8 cellular contexts compared by ENCODE assay signal in genomic region chr12:51424662-51425539, GRCh38. TPM values are rescaled to one million over a fixed set of nuclear protein-coding genes. Genes with fewer than 3 reads are reported as not detected.
DNase-seq lines count a peak whose midpoint lies in the region; ATAC-seq, FAIRE-seq and TF ChIP-seq lines count a peak whose summit lies in the region.

Gene SLC4A8, plus strand, starts transcription at chr12:51424831. Its CDS starts 157 bp downstream, at chr12:51424988.

- H3K79me2 ChIP-seq in OCI-LY1 (ENCODE audit: insufficient read depth, low read length), result no peaks in the 10 kb centered on the region

- H3K9me3 ChIP-seq in OCI-LY1 (ENCODE audit: low read length) (no peaks in the 10 kb centered on the region), esophagus (ENCODE audit: control insufficient read depth in 2 of 2, insufficient read depth in 1 of 2, low read depth in 1 of 2, low read length in 1 of 2) (no peaks in the 10 kb centered on the region), mucosa of rectum (ENCODE audit: control insufficient read depth in 2 of 2, low read length in 2 of 2) (no peaks in the 10 kb centered on the region)

- no peaks in the 10 kb centered on the region for H4K20me1 ChIP-seq in OCI-LY1 (ENCODE audit: insufficient read depth, low read length)

- no peaks in the 10 kb centered on the region for H3K36me3 ChIP-seq in OCI-LY1 (ENCODE audit: insufficient read depth, low read length)
- H3K36me3 ChIP-seq in esophagus (ENCODE audit: control insufficient read depth in 2 of 2, insufficient read depth in 2 of 2, low read length in 1 of 2), result no peaks in the 10 kb centered on the region
- H3K36me3 ChIP-seq in mucosa of rectum (ENCODE audit: control insufficient read depth in 2 of 2, insufficient read depth in 2 of 2, low read length in 2 of 2), result no peaks in the 10 kb centered on the region

- peak; percentile 77 for ATAC-seq in GM21367 (IDR thresholded peaks at IDR 0.05; ENCODE audit: unreplicated experiment)

- peaks cover 7% of the 10 kb centered on the region for H3K4me1 ChIP-seq in OCI-LY1 (ENCODE audit: insufficient read depth, low read length, severe bottlenecking)
- peaks cover 0 to 3% of the 10 kb centered on the region in 2 donors for H3K4me1 ChIP-seq in esophagus (ENCODE audit: control insufficient read depth in 2 of 2, insufficient read depth in 2 of 2, low read length in 1 of 2)
- H3K4me1 ChIP-seq in mucosa of rectum (ENCODE audit: control insufficient read depth in 2 of 2, insufficient read depth in 2 of 2, low read length in 2 of 2), result peaks cover 2 to 7% of the 10 kb centered on the region in 2 donors

- peaks cover 8% of the 10 kb centered on the region for H3K27me3 ChIP-seq in OCI-LY1 (ENCODE audit: insufficient read depth, low read length)
- H3K27me3 ChIP-seq in esophagus (ENCODE audit: control insufficient read depth in 1 of 2, insufficient read depth in 2 of 2, low read length in 2 of 2), result no peaks in the 10 kb centered on the region
- no peaks in the 10 kb centered on the region for H3K27me3 ChIP-seq in mucosa of rectum (ENCODE audit: control insufficient read depth in 2 of 2, insufficient read depth in 2 of 2, low read length in 2 of 2)

- H3K27ac ChIP-seq in OCI-LY1 (ENCODE audit: low read depth, low read length, poor library complexity, severe bottlenecking) (no peak within 1 kb of the TSS), esophagus (ENCODE audit: low read depth in 2 of 2, low read length in 1 of 2) (no peak within 1 kb of the TSS), mucosa of rectum (ENCODE audit: low read depth in 2 of 2, low read length in 2 of 2) (no peak within 1 kb of the TSS)

- H3K9ac ChIP-seq in OCI-LY1 (ENCODE audit: low read length) (no peak within 1 kb of the TSS), mucosa of rectum (ENCODE audit: low read depth in 1 of 2, low read length in 2 of 2) (no peak within 1 kb of the TSS)

- H3K4me3 ChIP-seq in OCI-LY1 (ENCODE audit: low read depth, low read length, poor library complexity, severe bottlenecking) (peak within 1 kb of the TSS; percentile 53), esophagus (ENCODE audit: low read depth in 1 of 2, low read length in 2 of 2) (peak within 1 kb of the TSS; percentile 37 to 51), mucosa of rectum (ENCODE audit: low read length in 2 of 2) (peak within 1 kb of the TSS; percentile 50 to 54)

- peak; percentile 68 for TF ChIP-seq CTCF in OCI-LY1 (IDR thresholded peaks at IDR 0.05; ENCODE audit: low read length)

- no peak within 1 kb of the TSS for H2AFZ ChIP-seq in OCI-LY1 (ENCODE audit: low read length)

- no peaks in the 10 kb centered on the region for H3F3A ChIP-seq in OCI-LY1 (ENCODE audit: insufficient read depth, low read length)

- FAIRE-seq in HTR-8/SVneo (lab: Jason Lieb, UNC), result peak; percentile 92

- no peaks in the 10 kb centered on the region for H3K9me2 ChIP-seq in OCI-LY1 (ENCODE audit: low read depth, low read length)

- H3K4me2 ChIP-seq in OCI-LY1 (ENCODE audit: low read length), result peak within 1 kb of the TSS; percentile 55

- WGBS in esophagus, 2 donors, result 4 to 6% methylated on average over 61 to 73 of the region's 73 CpGs

- DNase-seq in COLO829 (ENCODE audit: low spot score), result peak; percentile 72
- peak; percentile 90 for DNase-seq in HTR-8/SVneo (ENCODE audit: insufficient read length, low spot score)
- DNase-seq in activated T-cell treated with anti-CD3 and anti-CD28 coated beads for 48 hours (ENCODE audit: low read depth), result peak; percentile 76
- DNase-seq in stimulated activated CD8-positive, alpha-beta memory T cell treated with anti-CD3 and anti-CD28 coated beads, Interleukin-4, amount 100 ng/mL, for 24 hours (ENCODE audit: low read depth), result peak; percentile 75

RNA-seq across cellular contexts. Expression of gene SLC4A8, which starts in this region (rescaled TPM):
- polyA plus RNA-seq in esophagus, result under 1 TPM; 0.04 to 0.05 TPM
